ENCODE assay signal across 8 cellular contexts in genomic region chr16:23678430-23679273, GRCh38. TPM values are rescaled to one million over a fixed set of nuclear protein-coding genes. Genes with fewer than 3 reads are reported as not detected.
A peak's percentile ranks its signal among the peaks of the same experiment; 100 is the strongest.
DNase-seq lines count a peak whose midpoint lies in the region; ATAC-seq, FAIRE-seq and TF ChIP-seq lines count a peak whose summit lies in the region.

Gene PLK1, plus strand, starts transcription at chr16:23678889. Its CDS starts 44 bp downstream, at chr16:23678933.

- TF ChIP-seq CTCF in WI38 (IDR thresholded peaks at IDR 0.05; ENCODE audit: low read depth, low read length) (peak; percentile 24), bronchial epithelial cell (IDR thresholded peaks at IDR 0.05; ENCODE audit: insufficient read depth, low read length, severe bottlenecking) (peak; percentile 59)

- FAIRE-seq in A204.1 (lab: Jason Lieb, UNC) (peak; percentile 49), bronchial epithelial cell (lab: Jason Lieb, UNC) (no peak)

- peak within 1 kb of the TSS; percentile 79 for H3K4me3 ChIP-seq in WI38 (ENCODE audit: low read depth, low read length)
- H3K4me3 ChIP-seq in bronchial epithelial cell (ENCODE audit: low read depth, low read length): peak within 1 kb of the TSS; percentile 52

- H3K27me3 ChIP-seq in bronchial epithelial cell (ENCODE audit: control insufficient read depth, insufficient read depth, low read length): no peaks in the 10 kb centered on the region

- DNase-seq in NCI-H2196 (lab: John Stamatoyannopoulos, UW; ENCODE audit: unreplicated experiment) (peak; percentile 90), bronchial epithelial cell (ENCODE audit: low read depth) (peak; percentile 70), inferior parietal cortex (ENCODE audit: extremely low spot score) (peak; percentile 80)
- DNase-seq in stimulated activated CD4-positive, alpha-beta T cell treated with anti-CD3 and anti-CD28 coated beads, Interleukin-12 subunit alpha, Interleukin-12 subunit beta, amount 100 ng/mL, for 48 hours (ENCODE audit: low read depth in 2 of 3, low spot score in 1 of 3): peak; percentile 76 to 85 (median 76)

- peaks cover 11% of the 10 kb centered on the region for H3K36me3 ChIP-seq in bronchial epithelial cell (ENCODE audit: control insufficient read depth, insufficient read depth, low read length)

- ATAC-seq in GM18517 (IDR thresholded peaks at IDR 0.05; ENCODE audit: unreplicated experiment): peak; percentile 68
- peak; percentile 79 for ATAC-seq in HG03095 (IDR thresholded peaks at IDR 0.05; ENCODE audit: unreplicated experiment)

RNA-seq across cellular contexts. Expression of gene PLK1, which starts in this region (rescaled TPM):
- total RNA-seq in bronchial epithelial cell: 1.0 and 1.3 TPM in 2 replicates

Comparison
In these comparisons a context has a peak if more than half of its experiments do, and no peak if none do; other contexts are left out.
1. Peak in every context shown above with its lines: DNase-seq, ATAC-seq and H3K4me3 ChIP-seq.